ENCODE assay signal across 16 cellular contexts in genomic region chr11:46001427-46002049, GRCh38.
DNase-seq lines count a peak whose midpoint lies in the region; ATAC-seq and TF ChIP-seq lines count a peak whose summit lies in the region.
"Had no signal": no experiment of that assay in that cellular context is flagged by ENCODE, and none has a peak within 500 bp of the region (broad histone marks: within the 10 kb centered on the region; RNA-seq: fewer than 3 reads in every experiment).

No MANE protein-coding gene starts in this region.

- DNase-seq in A172 (ENCODE audit: low spot score) (peak; percentile 47), HS-27A (ENCODE audit: low read depth) (peak; percentile 48), cardiac fibroblast (ENCODE audit: low read depth in 2 of 2) (peak; percentile 45 to 70), kidney glomerular epithelial cell (lab: John Stamatoyannopoulos, UW) (peak; percentile 33), H4 (ENCODE audit: low spot score) (no peak), NCI-H2081 treated with DMSO at 0.1 percent for 48 hours (lab: John Stamatoyannopoulos, UW) (no peak), LoVo (ENCODE audit: low spot score) (no peak)
- DNase-seq: colonic mucosa, left ventricle myocardium inferior, NCI-H1092 treated with DMSO at 0.1 percent for 48 hours, NCI-H510A, occipital lobe, transverse colon had no signal

- no peak for TF ChIP-seq CTCF in cardiac fibroblast (IDR thresholded peaks at IDR 0.05; ENCODE audit: low read depth, low read length)

- H3K4me3 ChIP-seq in cardiac fibroblast (replicated peaks in 1 of 2; ENCODE audit: low read depth in 2 of 2, low read length in 2 of 2), result no peak overlapping the region
- H3K4me3 ChIP-seq: A549, colonic mucosa, gastroesophageal sphincter, left ventricle myocardium inferior, transverse colon had no signal

- no peak for ATAC-seq in HG03139 (IDR thresholded peaks at IDR 0.05; ENCODE audit: unreplicated experiment)
- ATAC-seq: A549, gastroesophageal sphincter had no signal

Comparison
In these comparisons a context has a peak if more than half of its experiments do, and no peak if none do; other contexts are left out.
1. DNase-seq: peak in A172 (single experiment), HS-27A (single experiment), cardiac fibroblast (2 of 2) and kidney glomerular epithelial cell (single experiment); none in H4 (single experiment), NCI-H2081 treated with DMSO at 0.1 percent for 48 hours (single experiment) and LoVo (single experiment).